8 cellular contexts compared by ENCODE assay signal in the genomic region with DNA sequence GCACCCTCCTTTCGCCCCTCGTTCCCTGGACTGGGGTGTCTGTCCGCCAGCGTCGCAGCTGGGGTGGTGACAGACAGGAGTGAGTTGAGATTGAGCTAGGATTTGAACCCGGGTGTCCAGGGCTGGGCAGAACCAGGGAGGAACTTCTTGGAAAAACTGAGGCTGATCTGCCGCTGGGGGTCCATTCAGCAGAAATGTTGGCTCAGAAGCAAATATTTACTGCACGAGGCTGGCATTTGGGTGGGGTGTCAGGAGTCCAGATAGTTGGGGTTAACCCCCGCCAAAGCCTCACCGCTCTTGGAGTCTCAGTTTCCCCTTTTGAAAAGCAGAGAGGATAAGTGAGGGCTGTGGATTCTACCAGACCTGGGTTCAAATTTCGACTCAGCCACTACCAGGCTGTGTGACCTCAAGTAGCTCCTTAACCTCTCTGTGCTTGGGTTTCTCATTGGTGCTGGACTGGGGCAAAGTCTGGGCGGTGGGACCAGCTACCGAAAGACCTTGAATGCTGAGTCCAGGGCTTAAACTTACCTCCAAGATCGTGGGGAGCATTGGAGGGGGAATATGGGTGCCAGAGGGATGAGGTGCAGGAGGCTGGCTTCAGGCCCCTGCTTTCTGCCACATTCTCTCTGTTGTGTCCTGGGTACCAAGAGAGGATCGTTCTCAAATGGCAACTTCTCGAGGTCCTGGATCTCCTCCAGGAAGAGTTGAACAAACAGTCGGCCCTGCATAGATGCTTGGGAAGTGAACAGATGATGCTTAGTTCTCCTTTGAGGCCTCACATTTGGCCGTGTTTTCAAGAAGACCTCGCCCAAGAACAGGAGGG. TPM values are rescaled to one million over a fixed set of nuclear protein-coding genes. Genes with fewer than 3 reads are reported as not detected.
A peak's percentile ranks its signal among the peaks of the same experiment; 100 is the strongest.
DNase-seq lines count a peak whose midpoint lies in the region; ATAC-seq and TF ChIP-seq lines count a peak whose summit lies in the region.

No MANE protein-coding gene starts in this region.

- H3K4me1 Mint-ChIP-seq in activated T-cell treated with anti-CD3 and anti-CD28 coated beads, Interleukin-2, amount 50 U/mL, for 72 hours (ENCODE audit: low read depth): peaks cover 38% of the 10 kb centered on the region
- peaks cover 36 to 51% of the 10 kb centered on the region in 2 donors for H3K4me1 Mint-ChIP-seq in stimulated activated naive B cell treated with anti-CD40 and anti-IgM and Interleukin-4, amounts not matched to agents 10 μg/mL and 1 μg/mL and 100 μg/mL, for 72 hours

- peaks cover 4% of the 10 kb centered on the region for H3K36me3 ChIP-seq in iPS-15b (ENCODE audit: control insufficient read depth, insufficient read depth, low read length)

- H3K4me1 ChIP-seq in iPS-15b (ENCODE audit: control insufficient read depth, insufficient read depth, low read length): peaks cover 2% of the 10 kb centered on the region

- H3K27me3 ChIP-seq in iPS-15b (ENCODE audit: control insufficient read depth, insufficient read depth, low read length): peaks cover 4% of the 10 kb centered on the region

- no peaks in the 10 kb centered on the region for H3K27me3 Mint-ChIP-seq in activated T-cell treated with anti-CD3 and anti-CD28 coated beads, Interleukin-2, amount 50 U/mL, for 72 hours (ENCODE audit: low read depth)
- no peaks in the 10 kb centered on the region for H3K27me3 Mint-ChIP-seq in stimulated activated naive B cell treated with anti-CD40 and anti-IgM and Interleukin-4, amounts not matched to agents 10 μg/mL and 1 μg/mL and 100 μg/mL, for 72 hours

- TF ChIP-seq CTCF in HFF-Myc (IDR thresholded peaks at IDR 0.05; ENCODE audit: low read depth, low read length, missing control alignments): no peak

- H3K27ac Mint-ChIP-seq in activated T-cell treated with anti-CD3 and anti-CD28 coated beads, Interleukin-2, amount 50 U/mL, for 72 hours: peak overlapping the region; percentile 67
- peak overlapping the region; percentile 88 for H3K27ac Mint-ChIP-seq in stimulated activated naive B cell treated with anti-CD40 and anti-IgM and Interleukin-4, amounts not matched to agents 10 μg/mL and 1 μg/mL and 100 μg/mL, for 72 hours

- no peaks in the 10 kb centered on the region for H3K9me3 Mint-ChIP-seq in activated T-cell treated with anti-CD3 and anti-CD28 coated beads, Interleukin-2, amount 50 U/mL, for 72 hours
- no peaks in the 10 kb centered on the region for H3K9me3 Mint-ChIP-seq in stimulated activated naive B cell treated with anti-CD40 and anti-IgM and Interleukin-4, amounts not matched to agents 10 μg/mL and 1 μg/mL and 100 μg/mL, for 72 hours

- no peaks in the 10 kb centered on the region for H3K9me3 ChIP-seq in iPS-15b (ENCODE audit: control insufficient read depth, insufficient read depth, low read length)

- H3K36me3 Mint-ChIP-seq in activated T-cell treated with anti-CD3 and anti-CD28 coated beads, Interleukin-2, amount 50 U/mL, for 72 hours (ENCODE audit: insufficient read depth in 2 of 2): peaks cover 0 to 4% of the 10 kb centered on the region in 2 donors
- peaks cover 37 to 53% of the 10 kb centered on the region in 2 donors for H3K36me3 Mint-ChIP-seq in stimulated activated naive B cell treated with anti-CD40 and anti-IgM and Interleukin-4, amounts not matched to agents 10 μg/mL and 1 μg/mL and 100 μg/mL, for 72 hours

- DNase-seq in HFF-Myc (ENCODE audit: extremely low read depth, low read depth) (no peak), putamen (ENCODE audit: low spot score) (no peak)
- DNase-seq in activated T-cell treated with anti-CD3 and anti-CD28 coated beads, Interleukin-2, amount 50 U/mL, for 72 hours: no peak
- no peak for DNase-seq in stimulated activated naive B cell treated with anti-CD40 and anti-IgM and Interleukin-4, amounts not matched to agents 10 μg/mL and 1 μg/mL and 100 μg/mL, for 72 hours

- H3K4me3 Mint-ChIP-seq in activated T-cell treated with anti-CD3 and anti-CD28 coated beads, Interleukin-2, amount 50 U/mL, for 72 hours: peak overlapping the region; percentile 78 to 88
- peak overlapping the region; percentile 78 to 81 for H3K4me3 Mint-ChIP-seq in stimulated activated naive B cell treated with anti-CD40 and anti-IgM and Interleukin-4, amounts not matched to agents 10 μg/mL and 1 μg/mL and 100 μg/mL, for 72 hours

- peak overlapping the region; percentile 70 for H3K4me3 ChIP-seq in HFF-Myc (replicated peaks; ENCODE audit: low read depth, low read length)
- H3K4me3 ChIP-seq in iPS-15b (ENCODE audit: low read depth, low read length): peak overlapping the region; percentile 69

- peak overlapping the region; percentile 74 for H3K9ac ChIP-seq in iPS-15b (ENCODE audit: low read depth, low read length)

- ATAC-seq in activated T-cell treated with anti-CD3 and anti-CD28 coated beads, Interleukin-2, amount 50 U/mL, for 72 hours (replicated peaks in 1 of 2): peak in 1 of 2 donors; percentile 1
- no peak for ATAC-seq in stimulated activated naive B cell treated with anti-CD40 and anti-IgM and Interleukin-4, amounts not matched to agents 10 μg/mL and 1 μg/mL and 100 μg/mL, for 72 hours (replicated peaks)
- ATAC-seq in GM19463 (IDR thresholded peaks at IDR 0.05; ENCODE audit: unreplicated experiment): no peak
- ATAC-seq in GM21447 (IDR thresholded peaks at IDR 0.05; ENCODE audit: unreplicated experiment): no peak
- ATAC-seq in GM18517 (IDR thresholded peaks at IDR 0.05; ENCODE audit: unreplicated experiment): no peak

RNA-seq across cellular contexts. Expression of a gene that starts 21.1 kb away (rescaled TPM):
- total RNA-seq in activated T-cell treated with anti-CD3 and anti-CD28 coated beads, Interleukin-2, amount 50 U/mL, for 72 hours: 10 to 100 TPM; 22.4 to 23.2 TPM

RNA-seq across cellular contexts. Expression of a gene that starts 31.9 kb away (rescaled TPM):
- total RNA-seq in activated T-cell treated with anti-CD3 and anti-CD28 coated beads, Interleukin-2, amount 50 U/mL, for 72 hours: 10 to 100 TPM; 13.4 to 20.4 TPM

RNA-seq across cellular contexts. Expression of a gene that starts 34.3 kb away (rescaled TPM):
- 10 to 100 TPM; 13.3 to 15.4 TPM for total RNA-seq in activated T-cell treated with anti-CD3 and anti-CD28 coated beads, Interleukin-2, amount 50 U/mL, for 72 hours

RNA-seq across cellular contexts. Expression of a gene that starts 55.0 kb away (rescaled TPM):
- 10 to 100 TPM; 10.2 to 11.4 TPM for total RNA-seq in activated T-cell treated with anti-CD3 and anti-CD28 coated beads, Interleukin-2, amount 50 U/mL, for 72 hours
